28 cellular contexts compared by ENCODE assay signal in the genomic region with DNA sequence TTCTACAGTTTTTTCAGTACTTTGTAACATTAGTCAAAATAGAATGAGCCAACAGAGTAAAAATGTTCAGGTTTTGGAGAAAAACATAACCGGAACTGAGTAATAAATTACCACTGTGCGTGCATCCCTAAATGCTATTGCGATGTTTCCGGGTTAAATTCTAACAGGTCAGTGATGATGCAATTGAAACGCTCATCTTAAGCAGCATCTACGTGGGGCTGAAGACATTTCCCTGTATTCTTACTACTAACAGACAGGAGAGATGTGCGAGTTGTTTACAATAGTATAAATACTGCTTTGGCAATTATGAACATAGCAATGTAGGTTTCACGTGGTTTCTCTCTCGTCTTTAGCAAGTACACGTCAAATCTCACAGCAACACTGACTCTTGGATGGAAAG.
"Had no signal": no experiment of that assay in that cellular context is flagged by ENCODE, and none has a peak within 500 bp of the region (broad histone marks: within the 10 kb centered on the region; RNA-seq: fewer than 3 reads in every experiment).

No MANE protein-coding gene starts in this region.

- H3K4me1 ChIP-seq: body of pancreas, left lung, lower lobe of right lung, right atrium auricular region, thyroid gland, upper lobe of right lung had no signal

- H3K4me3 Mint-ChIP-seq: activated naive CD4-positive, alpha-beta T cell treated with anti-CD3 and anti-CD28 coated beads for 36 hours; activated naive CD8-positive, alpha-beta T cell treated with anti-CD3 and anti-CD28 coated beads for 36 hours; activated T-helper 1 cell treated with anti-CD3 and anti-CD28 coated beads, Interleukin-12 subunit alpha, Interleukin-12 subunit beta, Interleukin-2, Interleukin-4 antibody, amounts not matched to agents 30 ng/mL and 10 ng/mL and 1 ng/mL, durations not matched to agents 14 hours and 24 hours and 36 hours; natural killer cell; stimulated activated memory B cell treated with anti-CD40 and anti-IgM and Interleukin-4, amounts not matched to agents 10 μg/mL and 1 μg/mL and 100 μg/mL, for 72 hours; stimulated activated naive CD8-positive, alpha-beta T cell treated with anti-CD3 and anti-CD28 coated beads, Interleukin-15, amount 100 ng/mL, for 72 hours had no signal

- H3K9me3 Mint-ChIP-seq: activated naive CD4-positive, alpha-beta T cell treated with anti-CD3 and anti-CD28 coated beads for 36 hours; activated naive CD8-positive, alpha-beta T cell treated with anti-CD3 and anti-CD28 coated beads for 36 hours; activated T-helper 1 cell treated with anti-CD3 and anti-CD28 coated beads, Interleukin-12 subunit alpha, Interleukin-12 subunit beta, Interleukin-2, Interleukin-4 antibody, amounts not matched to agents 30 ng/mL and 10 ng/mL and 1 ng/mL, durations not matched to agents 14 hours and 24 hours and 36 hours; natural killer cell; stimulated activated memory B cell treated with anti-CD40 and anti-IgM and Interleukin-4, amounts not matched to agents 10 μg/mL and 1 μg/mL and 100 μg/mL, for 72 hours; stimulated activated naive CD8-positive, alpha-beta T cell treated with anti-CD3 and anti-CD28 coated beads, Interleukin-15, amount 100 ng/mL, for 72 hours had no signal

- H3K4me1 Mint-ChIP-seq: natural killer cell; stimulated activated naive CD8-positive, alpha-beta T cell treated with anti-CD3 and anti-CD28 coated beads, Interleukin-15, amount 100 ng/mL, for 72 hours had no signal

- H3K27ac ChIP-seq: adrenal gland, body of pancreas, left lung, lower lobe of right lung, right atrium auricular region, thyroid gland, upper lobe of right lung had no signal

- H3K27me3 ChIP-seq: adrenal gland, body of pancreas, left lung, right atrium auricular region, thyroid gland, upper lobe of right lung had no signal

- H3K27ac Mint-ChIP-seq: activated naive CD4-positive, alpha-beta T cell treated with anti-CD3 and anti-CD28 coated beads for 36 hours; activated naive CD8-positive, alpha-beta T cell treated with anti-CD3 and anti-CD28 coated beads for 36 hours; activated T-helper 1 cell treated with anti-CD3 and anti-CD28 coated beads, Interleukin-12 subunit alpha, Interleukin-12 subunit beta, Interleukin-2, Interleukin-4 antibody, amounts not matched to agents 30 ng/mL and 10 ng/mL and 1 ng/mL, durations not matched to agents 14 hours and 24 hours and 36 hours; natural killer cell; stimulated activated memory B cell treated with anti-CD40 and anti-IgM and Interleukin-4, amounts not matched to agents 10 μg/mL and 1 μg/mL and 100 μg/mL, for 72 hours; stimulated activated naive CD8-positive, alpha-beta T cell treated with anti-CD3 and anti-CD28 coated beads, Interleukin-15, amount 100 ng/mL, for 72 hours had no signal

- H3K36me3 Mint-ChIP-seq: natural killer cell had no signal

- DNase-seq: activated CD4-positive, alpha-beta T cell treated with anti-CD3 and anti-CD28 coated beads for 1 hour; activated CD4-positive, alpha-beta T cell treated with anti-CD3 and anti-CD28 coated beads, Interleukin-2, amount 50 U/mL, for 1 hour; activated CD8-positive, alpha-beta memory T cell treated with anti-CD3 and anti-CD28 coated beads, Interleukin-2, amount 50 U/mL, for 4 hours; activated effector memory CD4-positive, alpha-beta T cell treated with anti-CD3 and anti-CD28 coated beads, Interleukin-2, amount 50 U/mL, for 16 hours; activated naive CD4-positive, alpha-beta T cell treated with anti-CD3 and anti-CD28 coated beads for 36 hours; activated naive CD8-positive, alpha-beta T cell treated with anti-CD3 and anti-CD28 coated beads for 36 hours; activated T-cell treated with anti-CD3 and anti-CD28 coated beads, Interleukin-2, amount 50 U/mL, for 1 hour; adrenal gland; aorta; body of pancreas; dermis blood vessel endothelial cell; effector CD8-positive, alpha-beta T cell; left lung; lower lobe of right lung; mesenchymal stem cell; natural killer cell; stimulated activated CD4-positive, alpha-beta T cell treated with anti-CD3 and anti-CD28 coated beads, Interleukin-1b, Interleukin-23, amount 100 ng/mL, for 48 hours; stimulated activated CD4-positive, alpha-beta T cell treated with anti-CD3 and anti-CD28 coated beads, Interleukin-4, amount 100 ng/mL, for 4 hours; stimulated activated CD8-positive, alpha-beta memory T cell treated with anti-CD3 and anti-CD28 coated beads, Interleukin-4, amount 100 ng/mL, for 48 hours; stimulated activated naive CD8-positive, alpha-beta T cell treated with anti-CD3 and anti-CD28 coated beads, Interleukin-15, amount 100 ng/mL, for 72 hours; substantia nigra; T-helper 9 cell; thyroid gland; upper lobe of right lung had no signal

- H3K9me3 ChIP-seq: adrenal gland, body of pancreas, left lung, lower lobe of right lung, right atrium auricular region, thyroid gland, upper lobe of right lung had no signal

- ATAC-seq: body of pancreas; left lung; lower lobe of right lung; stimulated activated memory B cell treated with anti-CD40 and anti-IgM and Interleukin-4, amounts not matched to agents 10 μg/mL and 1 μg/mL and 100 μg/mL, for 72 hours; stimulated activated naive CD8-positive, alpha-beta T cell treated with anti-CD3 and anti-CD28 coated beads, Interleukin-15, amount 100 ng/mL, for 72 hours; upper lobe of right lung had no signal

- H3K27me3 Mint-ChIP-seq: activated naive CD8-positive, alpha-beta T cell treated with anti-CD3 and anti-CD28 coated beads for 36 hours; stimulated activated memory B cell treated with anti-CD40 and anti-IgM and Interleukin-4, amounts not matched to agents 10 μg/mL and 1 μg/mL and 100 μg/mL, for 72 hours; stimulated activated naive CD8-positive, alpha-beta T cell treated with anti-CD3 and anti-CD28 coated beads, Interleukin-15, amount 100 ng/mL, for 72 hours had no signal

- H3K4me3 ChIP-seq: adrenal gland, body of pancreas, left lung, lower lobe of right lung, right atrium auricular region, smooth muscle cell, thyroid gland, upper lobe of right lung had no signal
